ENCODE assay signal across 27 cellular contexts in genomic region chrX:143571521-143571920, GRCh38. TPM values are rescaled to one million over a fixed set of nuclear protein-coding genes. Genes with fewer than 3 reads are reported as not detected.
"Had no signal": no experiment of that assay in that cellular context is flagged by ENCODE, and none has a peak within 500 bp of the region (broad histone marks: within the 10 kb centered on the region; RNA-seq: fewer than 3 reads in every experiment).

No MANE protein-coding gene starts in this region.

- DNase-seq: activated CD4-positive, alpha-beta T cell treated with anti-CD3 and anti-CD28 coated beads, Interleukin-2, amount 10 ng/mL, durations not matched to agents 7 days and 5 days; activated CD8-positive, alpha-beta memory T cell treated with anti-CD3 and anti-CD28 coated beads, Interleukin-2, amount 50 U/mL, for 4 hours; activated effector memory CD4-positive, alpha-beta T cell treated with anti-CD3 and anti-CD28 coated beads, Interleukin-2, amount 50 U/mL, for 16 hours; activated naive CD4-positive, alpha-beta T cell treated with anti-CD3 and anti-CD28 coated beads, Interleukin-2, amount 50 U/mL, for 16 hours; activated T-cell treated with anti-CD3 and anti-CD28 coated beads, Interleukin-2, amount 50 U/mL, for 48 hours; central memory CD4-positive, alpha-beta T cell; colonic mucosa; endodermal cell; heart left ventricle; pancreas; stimulated activated CD4-positive, alpha-beta T cell treated with anti-CD3 and anti-CD28 coated beads, Interleukin-4, amount 100 ng/mL, for 1 hour; stimulated activated naive CD8-positive, alpha-beta T cell treated with anti-CD3 and anti-CD28 coated beads, Interleukin-15, amount 100 ng/mL, for 72 hours; transverse colon had no signal

- H3K4me3 ChIP-seq: colonic mucosa, heart left ventricle, pancreas, smooth muscle cell, suprapubic skin, transverse colon, vagina had no signal

- H3K27me3 Mint-ChIP-seq: activated CD4-positive, alpha-beta T cell treated with anti-CD3 and anti-CD28 coated beads, Interleukin-2, amount 10 ng/mL, durations not matched to agents 7 days and 5 days; natural killer cell treated with Interleukin-12 subunit alpha and Interleukin-12 subunit beta and Interleukin-15 and Interleukin-18, amount 100 ng/mL, for 72 hours; stimulated activated naive CD8-positive, alpha-beta T cell treated with anti-CD3 and anti-CD28 coated beads, Interleukin-15, amount 100 ng/mL, for 72 hours had no signal

- H3K27me3 ChIP-seq: colonic mucosa, heart left ventricle, neutrophil, pancreas, suprapubic skin, transverse colon, vagina had no signal

- H3K27ac ChIP-seq: colonic mucosa, epithelial cell of prostate, heart left ventricle, neutrophil, pancreas, suprapubic skin, transverse colon, vagina had no signal

- ATAC-seq: activated CD4-positive, CD25-positive, alpha-beta regulatory T cell treated with anti-CD3 and anti-CD28 coated beads, Interleukin-2, amount 50 U/mL, for 24 hours; natural killer cell treated with Interleukin-12 subunit alpha and Interleukin-12 subunit beta and Interleukin-15 and Interleukin-18, amount 100 ng/mL, for 72 hours; pancreas; sciatic nerve; stimulated activated naive CD8-positive, alpha-beta T cell treated with anti-CD3 and anti-CD28 coated beads, Interleukin-15, amount 100 ng/mL, for 72 hours had no signal

- H3K4me1 Mint-ChIP-seq: activated CD4-positive, alpha-beta T cell treated with anti-CD3 and anti-CD28 coated beads, Interleukin-2, amount 10 ng/mL, durations not matched to agents 7 days and 5 days; endodermal cell; stimulated activated naive CD8-positive, alpha-beta T cell treated with anti-CD3 and anti-CD28 coated beads, Interleukin-15, amount 100 ng/mL, for 72 hours had no signal

- H3K4me1 ChIP-seq: colonic mucosa, heart left ventricle, pancreas, suprapubic skin, transverse colon, vagina had no signal

- H3K27ac Mint-ChIP-seq: activated CD4-positive, alpha-beta T cell treated with anti-CD3 and anti-CD28 coated beads, Interleukin-2, amount 10 ng/mL, durations not matched to agents 7 days and 5 days; endodermal cell; natural killer cell treated with Interleukin-12 subunit alpha and Interleukin-12 subunit beta and Interleukin-15 and Interleukin-18, amount 100 ng/mL, for 72 hours; stimulated activated naive CD8-positive, alpha-beta T cell treated with anti-CD3 and anti-CD28 coated beads, Interleukin-15, amount 100 ng/mL, for 72 hours had no signal

- H3K36me3 ChIP-seq: colonic mucosa, heart left ventricle, neutrophil, pancreas, suprapubic skin, transverse colon, vagina had no signal

- H3K36me3 Mint-ChIP-seq: natural killer cell treated with Interleukin-12 subunit alpha and Interleukin-12 subunit beta and Interleukin-15 and Interleukin-18, amount 100 ng/mL, for 72 hours had no signal

- H3K4me3 Mint-ChIP-seq: activated CD4-positive, alpha-beta T cell treated with anti-CD3 and anti-CD28 coated beads, Interleukin-2, amount 10 ng/mL, durations not matched to agents 7 days and 5 days; endodermal cell; natural killer cell treated with Interleukin-12 subunit alpha and Interleukin-12 subunit beta and Interleukin-15 and Interleukin-18, amount 100 ng/mL, for 72 hours; stimulated activated naive CD8-positive, alpha-beta T cell treated with anti-CD3 and anti-CD28 coated beads, Interleukin-15, amount 100 ng/mL, for 72 hours had no signal

- H3K9me3 ChIP-seq: colonic mucosa, heart left ventricle, neutrophil, pancreas, suprapubic skin, transverse colon, vagina had no signal

RNA-seq across cellular contexts. Expression of gene SPANXN3, which starts 54.2 kb away (rescaled TPM):
- total RNA-seq: activated CD4-positive, alpha-beta T cell treated with anti-CD3 and anti-CD28 coated beads, Interleukin-2, amount 10 ng/mL, durations not matched to agents 7 days and 5 days; colonic mucosa; endodermal cell; frontal cortex; heart left ventricle; kidney epithelial cell; liver; mesenteric fat pad; natural killer cell treated with Interleukin-12 subunit alpha and Interleukin-12 subunit beta and Interleukin-15 and Interleukin-18, amount 100 ng/mL, for 72 hours; pancreas; pulmonary artery endothelial cell; sciatic nerve; smooth muscle cell; suprapubic skin; T-helper 1 cell treated with Interleukin-12 subunit alpha and Interleukin-12 subunit beta and Interleukin-4 antibody, amounts not matched to agents 30 ng/mL and 1 ng/mL, for 36 hours; transverse colon; vagina had no signal
